8 cellular contexts compared by ENCODE assay signal in genomic region chr19:21463449-21464105, GRCh38. TPM values are rescaled to one million over a fixed set of nuclear protein-coding genes. Genes with fewer than 3 reads are reported as not detected.
DNase-seq lines count a peak whose midpoint lies in the region; ATAC-seq and TF ChIP-seq lines count a peak whose summit lies in the region.

No MANE protein-coding gene starts in this region.

- H3K27ac ChIP-seq in RWPE1 (no peak overlapping the region), mesendoderm (ENCODE audit: low read depth, low read length) (peak overlapping the region; percentile 38), aorta (ENCODE audit: low read depth in 1 of 2, low read length in 2 of 2) (no peak overlapping the region)

- no peak overlapping the region for H3K23ac ChIP-seq in mesendoderm (ENCODE audit: low read length)

- intact Hi-C loops in aorta (cut with DNase I) = no loop called here

- H2AK5ac ChIP-seq in mesendoderm (ENCODE audit: low read length) = no peak overlapping the region

- peaks cover 2% of the 10 kb centered on the region for H3K9me3 ChIP-seq in aorta (ENCODE audit: control insufficient read depth, low read length)

- no peak overlapping the region for H4K8ac ChIP-seq in mesendoderm (ENCODE audit: low read depth, low read length)

- H3K4me3 ChIP-seq in mesendoderm (ENCODE audit: low read length) (peak overlapping the region; percentile 84), aorta (ENCODE audit: low read length in 2 of 2) (peak overlapping the region in 1 of 2 donors; percentile 17)

- no peak overlapping the region for H4K5ac ChIP-seq in mesendoderm (ENCODE audit: low read length)

- H3K9ac ChIP-seq in mesendoderm (ENCODE audit: low read length) = peak overlapping the region; percentile 89

- POLR2A ChIA-PET in RWPE1 (lab: Yijun Ruan, JAX; ENCODE audit: low non-redundant PET) = no interaction called here

- H3K36me3 ChIP-seq in mesendoderm (ENCODE audit: control insufficient read depth, insufficient read depth, low read length) = no peaks in the 10 kb centered on the region
- no peaks in the 10 kb centered on the region for H3K36me3 ChIP-seq in aorta (ENCODE audit: control insufficient read depth in 1 of 2, insufficient read depth in 2 of 2, low read length in 1 of 2)

- no peak for TF ChIP-seq CTCF in RWPE1 (conservative IDR thresholded peaks at IDR 0.05; ENCODE audit: low read depth)

- H3K4me1 ChIP-seq in mesendoderm (ENCODE audit: control insufficient read depth, low read depth, low read length) = no peaks in the 10 kb centered on the region
- H3K4me1 ChIP-seq in aorta (ENCODE audit: control insufficient read depth in 1 of 2, insufficient read depth in 2 of 2, low read length in 2 of 2) = no peaks in the 10 kb centered on the region

- H3K4me2 ChIP-seq in mesendoderm (ENCODE audit: low read length) = peak overlapping the region; percentile 33

- H3K4ac ChIP-seq in mesendoderm (ENCODE audit: low read depth, low read length) = no peak overlapping the region

- no peak overlapping the region for H2BK15ac ChIP-seq in mesendoderm (replicated peaks; ENCODE audit: low read depth)

- H2BK5ac ChIP-seq in mesendoderm (ENCODE audit: low read length) = no peak overlapping the region

- H3K79me1 ChIP-seq in mesendoderm (ENCODE audit: low read length) = no peaks in the 10 kb centered on the region

- no CpG with 5 or more reads among the region's 38 CpGs for whole genome bisulfite sequencing in mesendoderm (ENCODE audit: extremely low coverage, insufficient coverage, low lambda C conversion rate)
- WGBS in aorta, 2 donors = 1 to 2% methylated on average over 38 of the region's 38 CpGs

- H3K56ac ChIP-seq in mesendoderm (ENCODE audit: low read length) = peak overlapping the region; percentile 86

- CTCF ChIA-PET in RWPE1 (lab: Yijun Ruan, JAX) = interaction anchor here (0.6 kb wide), 1 partner anchor 858 kb away, joined by 5 read pairs; no protein-coding TSS in a partner anchor

- H3K18ac ChIP-seq in mesendoderm (ENCODE audit: low read length) = no peak overlapping the region

- ATAC-seq in aorta (ENCODE audit: low FRiP score) (peak; percentile 62), HG02885 (IDR thresholded peaks at IDR 0.05; ENCODE audit: poor library complexity, unreplicated experiment) (no peak), HG02588 (IDR thresholded peaks at IDR 0.05; ENCODE audit: unreplicated experiment) (no peak)

- H2BK120ac ChIP-seq in mesendoderm (ENCODE audit: low read depth, low read length) = no peak overlapping the region

- H3K27me3 ChIP-seq in mesendoderm (ENCODE audit: insufficient read depth, low read length, poor library complexity) (no peaks in the 10 kb centered on the region), aorta (ENCODE audit: control insufficient read depth in 1 of 2, insufficient read depth in 2 of 2, low read length in 1 of 2) (no peaks in the 10 kb centered on the region)

- DNase-seq in activated CD8-positive, alpha-beta memory T cell treated with anti-CD3 and anti-CD28 coated beads, Interleukin-2, amount 50 U/mL, for 24 hours (ENCODE audit: extremely low read depth) = peak; percentile 9
- no peak for DNase-seq in activated CD8-positive, alpha-beta memory T cell treated with anti-CD3 and anti-CD28 coated beads, Interleukin-2, amount 50 U/mL, for 4 hours
- DNase-seq in RWPE1 (ENCODE audit: low spot score) = peak; percentile 60
- DNase-seq in cerebellar cortex (ENCODE audit: low spot score) = peak; percentile 92
- peak; percentile 98 for DNase-seq in mesendoderm
- peak in 1 of 2 donors; percentile 53 for DNase-seq in aorta

- H3K79me2 ChIP-seq in mesendoderm (ENCODE audit: control insufficient read depth, insufficient read depth, low read length) = peaks cover 18% of the 10 kb centered on the region

RNA-seq across cellular contexts. Expression of gene ZNF429, which starts 41.8 kb away (rescaled TPM):
- polyA plus RNA-seq in mesendoderm (2013, experiment 1 of 2) = 11.1 TPM
- 11.1 TPM for polyA plus RNA-seq in mesendoderm (2013, experiment 2 of 2)
- total RNA-seq in aorta = 10 to 100 TPM in 1 of 2 donors, 1 to 10 TPM in 1; 5.8 to 14.3 TPM
- 1 to 10 TPM; 7.1 to 8.2 TPM for polyA plus RNA-seq in aorta
